Comparison of ENCODE assay signal across 8 cellular contexts in genomic region chr1:43454270-43455011, GRCh38. TPM values are rescaled to one million over a fixed set of nuclear protein-coding genes. Genes with fewer than 3 reads are reported as not detected.
A peak's percentile ranks its signal among the peaks of the same experiment; 100 is the strongest.
DNase-seq lines count a peak whose midpoint lies in the region; ATAC-seq and TF ChIP-seq lines count a peak whose summit lies in the region.

No MANE protein-coding gene starts in this region.

- peaks cover 25 to 27% of the 10 kb centered on the region in 2 donors for H3K4me1 ChIP-seq in duodenal mucosa (ENCODE audit: control insufficient read depth in 1 of 2, insufficient read depth in 2 of 2, low read length in 2 of 2)

- H3K4me3 ChIP-seq in GM12875 (ENCODE audit: low read depth, low read length) (peak overlapping the region; percentile 41), duodenal mucosa (ENCODE audit: low read depth in 1 of 2, low read length in 2 of 2) (peak overlapping the region; percentile 63 to 73)

- H3K27ac ChIP-seq in duodenal mucosa (ENCODE audit: low read depth, low read length): peak overlapping the region; percentile 67

- TF ChIP-seq CTCF in GM12875 (IDR thresholded peaks at IDR 0.05; ENCODE audit: borderline replicate concordance, insufficient read depth, low read depth, low read length): no peak

- no peaks in the 10 kb centered on the region for H3K27me3 ChIP-seq in duodenal mucosa (ENCODE audit: control insufficient read depth in 1 of 2, insufficient read depth in 2 of 2, low read length in 2 of 2)

- peaks cover 16 to 30% of the 10 kb centered on the region in 2 donors for H3K36me3 ChIP-seq in duodenal mucosa (ENCODE audit: control insufficient read depth in 1 of 2, insufficient read depth in 2 of 2, low read length in 2 of 2)

- DNase-seq in NCI-H2196 treated with DMSO at 0.1 percent for 48 hours (lab: John Stamatoyannopoulos, UW; ENCODE audit: unreplicated experiment): peak; percentile 97
- peak; percentile 37 for DNase-seq in activated CD4-positive, alpha-beta T cell treated with anti-CD3 and anti-CD28 coated beads, Interleukin-2, amount 50 U/mL, for 1 hour
- DNase-seq in left lobe of liver (ENCODE audit: low spot score): peak; percentile 89
- DNase-seq in stimulated activated CD4-positive, alpha-beta T cell treated with anti-CD3 and anti-CD28 coated beads, Interleukin-2, amount 100 ng/mL, for 48 hours: peak; percentile 45 to 56

- ATAC-seq in HG03045 (IDR thresholded peaks at IDR 0.05; ENCODE audit: unreplicated experiment): peak; percentile 74
- ATAC-seq in left lobe of liver: peak; percentile 72
- no peak for ATAC-seq in HG02973 (IDR thresholded peaks at IDR 0.05; ENCODE audit: unreplicated experiment)

- no peaks in the 10 kb centered on the region for H3K9me3 ChIP-seq in duodenal mucosa (ENCODE audit: control insufficient read depth in 1 of 2, low read length in 2 of 2)

- peak overlapping the region; percentile 50 to 71 for H3K9ac ChIP-seq in duodenal mucosa (ENCODE audit: low read depth in 1 of 2, low read length in 2 of 2)

RNA-seq across cellular contexts. Expression of gene HYI, which starts 0.7 kb away (rescaled TPM):
- 47.1 TPM for total RNA-seq in left lobe of liver

Comparison
In these comparisons a context has a peak if more than half of its experiments do, and no peak if none do; other contexts are left out.
1. DNase-seq: peak in every context shown above with its lines; median percentile 97 in NCI-H2196 treated with DMSO at 0.1 percent for 48 hours; 89 in left lobe of liver; 50 in stimulated activated CD4-positive, alpha-beta T cell treated with anti-CD3 and anti-CD28 coated beads, Interleukin-2, amount 100 ng/mL, for 48 hours; 37 in activated CD4-positive, alpha-beta T cell treated with anti-CD3 and anti-CD28 coated beads, Interleukin-2, amount 50 U/mL, for 1 hour.